8 cellular contexts compared by ENCODE assay signal in the genomic region with DNA sequence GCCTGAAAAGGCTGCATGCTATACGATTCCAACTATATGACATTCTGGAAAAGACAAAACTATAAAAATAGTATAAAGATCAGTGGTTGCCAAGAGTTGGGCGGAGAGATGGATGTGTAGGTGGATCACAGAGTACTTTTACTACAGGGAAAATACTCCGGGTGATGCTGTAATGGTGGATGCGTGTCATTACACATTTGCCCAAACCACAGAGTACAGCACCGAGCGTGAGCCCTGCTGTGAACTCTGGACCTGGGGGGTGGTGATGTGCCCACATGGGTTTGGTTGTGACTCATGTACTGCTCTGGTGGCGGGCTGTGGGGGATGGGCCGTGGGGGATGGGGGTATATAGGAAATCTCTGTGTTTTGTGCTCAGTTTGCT.
A peak's percentile ranks its signal among the peaks of the same experiment; 100 is the strongest.
DNase-seq lines count a peak whose midpoint lies in the region; ATAC-seq, FAIRE-seq and TF ChIP-seq lines count a peak whose summit lies in the region.

No MANE protein-coding gene starts in this region.

- H3K4me1 Mint-ChIP-seq in osteocyte (ENCODE audit: unreplicated experiment): peaks cover 39% of the 10 kb centered on the region

- TF ChIP-seq CTCF in osteocyte (IDR thresholded peaks at IDR 0.05) (no peak), prostate gland (IDR thresholded peaks at IDR 0.05) (no peak)

- H3K36me3 Mint-ChIP-seq in osteocyte (ENCODE audit: unreplicated experiment): no peaks in the 10 kb centered on the region

- H3K27me3 Mint-ChIP-seq in osteocyte (ENCODE audit: unreplicated experiment): peaks cover under 1% of the 10 kb centered on the region

- H3K4me3 ChIP-seq in prostate gland: no peak overlapping the region

- H3K36me3 ChIP-seq in prostate gland: no peaks in the 10 kb centered on the region

- intact Hi-C loops in sciatic nerve (cut with DNase I): loop anchor here (5.0 kb wide), 1 partner anchor 262 kb away; no protein-coding TSS in a partner anchor
- intact Hi-C loops in prostate gland (cut with DNase I): no loop called here

- H3K9me3 Mint-ChIP-seq in osteocyte (ENCODE audit: unreplicated experiment): no peaks in the 10 kb centered on the region

- 52% methylated on average over 8 of the region's 8 CpGs for WGBS in prostate gland

- peaks cover 3% of the 10 kb centered on the region for H3K27me3 ChIP-seq in prostate gland (replicated peaks; ENCODE audit: insufficient read depth)

- H3K4me3 Mint-ChIP-seq in osteocyte (ENCODE audit: unreplicated experiment): no peak overlapping the region

- DNase-seq in EH (ENCODE audit: low read depth) (peak; percentile 85), RCC 7860 (ENCODE audit: low spot score) (peak; percentile 82), osteocyte (ENCODE audit: extremely low spot score, unreplicated experiment) (peak; percentile 87), sciatic nerve (ENCODE audit: low spot score) (no peak), NCI-H1930 (lab: John Stamatoyannopoulos, UW) (no peak), prostate gland (ENCODE audit: low spot score) (no peak)
- peak; percentile 7 to 56 (median 44) for DNase-seq in activated naive CD4-positive, alpha-beta T cell (lab: John Stamatoyannopoulos, UW)
- DNase-seq in effector CD8-positive, alpha-beta T cell (lab: John Stamatoyannopoulos, UW): no peak

- no peaks in the 10 kb centered on the region for H3K9me3 ChIP-seq in prostate gland

- no peak for TF ChIP-seq POLR2A in prostate gland (IDR thresholded peaks at IDR 0.05)

- peak overlapping the region; percentile 58 for H3K27ac Mint-ChIP-seq in osteocyte (ENCODE audit: unreplicated experiment)

- peak; percentile 81 for FAIRE-seq in RCC 7860 (lab: Jason Lieb, UNC)

- ATAC-seq in sciatic nerve: no peak

- no peaks in the 10 kb centered on the region for H3K4me1 ChIP-seq in prostate gland (replicated peaks)

- no peak overlapping the region for H3K27ac ChIP-seq in prostate gland

Comparison
In these comparisons a context has a peak if more than half of its experiments do, and no peak if none do; other contexts are left out.
1. DNase-seq: peak in EH (single experiment), RCC 7860 (single experiment), activated naive CD4-positive, alpha-beta T cell (4 of 4) and osteocyte (single experiment); none in sciatic nerve (single experiment), NCI-H1930 (0 of 2), effector CD8-positive, alpha-beta T cell (single experiment) and prostate gland (single experiment).